ENCODE assay signal across 7 cellular contexts in the genomic region with DNA sequence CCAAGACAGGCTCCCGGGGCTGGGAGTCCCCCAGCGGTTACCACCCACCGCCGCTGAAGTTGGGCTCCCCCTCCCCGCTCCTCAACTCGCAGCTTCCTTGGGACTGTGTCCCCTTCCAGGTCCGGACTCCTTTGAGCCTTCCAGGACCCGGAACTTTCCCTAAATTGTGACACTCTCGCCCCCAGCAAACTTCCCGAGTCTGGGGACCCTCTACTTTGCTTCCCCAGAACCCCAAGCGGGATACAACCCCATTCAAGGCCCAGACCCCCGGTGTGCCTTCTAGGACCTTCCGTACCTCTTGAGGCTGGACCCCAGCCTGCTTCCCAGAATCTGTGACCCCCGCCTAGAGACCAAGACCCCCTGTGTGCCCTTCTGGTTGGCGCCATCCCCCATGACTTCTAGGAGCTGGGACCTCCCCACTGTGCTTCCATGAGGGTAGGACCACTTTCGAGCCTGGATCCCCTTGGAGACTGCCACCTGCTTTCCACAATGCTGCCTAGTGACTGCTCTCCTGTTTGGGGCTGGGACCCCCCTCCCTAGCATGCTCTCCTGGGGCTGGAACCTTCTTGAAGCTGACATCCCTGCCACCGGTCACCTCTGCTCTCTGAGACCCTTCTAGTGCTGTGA. TPM values are rescaled to one million over a fixed set of nuclear protein-coding genes. Genes with fewer than 3 reads are reported as not detected.
DNase-seq lines count a peak whose midpoint lies in the region; ATAC-seq and TF ChIP-seq lines count a peak whose summit lies in the region.

No MANE protein-coding gene starts in this region.

- H3K27me3 Mint-ChIP-seq in activated T-helper 17 cell treated with anti-CD3 and anti-CD28 coated beads, Interleukin-2, amount 50 U/mL, for 72 hours: peaks cover 12% of the 10 kb centered on the region

- no peaks in the 10 kb centered on the region for H3K9me3 Mint-ChIP-seq in activated T-helper 17 cell treated with anti-CD3 and anti-CD28 coated beads, Interleukin-2, amount 50 U/mL, for 72 hours
- no peaks in the 10 kb centered on the region for H3K9me3 Mint-ChIP-seq in stimulated activated effector memory CD8-positive, alpha-beta T cell treated with anti-CD3 and anti-CD28 coated beads, Interleukin-12 subunit alpha, Interleukin-12 subunit beta, amount 100 ng/mL, for 72 hours

- no peak for TF ChIP-seq CTCF in HFF-Myc (IDR thresholded peaks at IDR 0.05; ENCODE audit: low read depth, low read length, missing control alignments)

- DNase-seq in HFF-Myc (ENCODE audit: extremely low read depth, low read depth) (no peak), T-helper 9 cell (no peak), H4 (ENCODE audit: low spot score) (no peak)
- no peak for DNase-seq in stimulated activated effector memory CD8-positive, alpha-beta T cell treated with anti-CD3 and anti-CD28 coated beads, Interleukin-12 subunit alpha, Interleukin-12 subunit beta, amount 100 ng/mL, for 72 hours (ENCODE audit: low spot score in 2 of 2)

- H3K4me3 ChIP-seq in HFF-Myc (replicated peaks; ENCODE audit: low read depth, low read length): peak overlapping the region; percentile 28
- peak overlapping the region; percentile 64 for H3K4me3 ChIP-seq in iPS-18c (ENCODE audit: insufficient read depth, low read depth, low read length)

- peak overlapping the region; percentile 73 for H3K4me3 Mint-ChIP-seq in activated T-helper 17 cell treated with anti-CD3 and anti-CD28 coated beads, Interleukin-2, amount 50 U/mL, for 72 hours
- peak overlapping the region; percentile 84 for H3K4me3 Mint-ChIP-seq in stimulated activated effector memory CD8-positive, alpha-beta T cell treated with anti-CD3 and anti-CD28 coated beads, Interleukin-12 subunit alpha, Interleukin-12 subunit beta, amount 100 ng/mL, for 72 hours

- H3K36me3 Mint-ChIP-seq in activated T-helper 17 cell treated with anti-CD3 and anti-CD28 coated beads, Interleukin-2, amount 50 U/mL, for 72 hours (ENCODE audit: low read depth): no peaks in the 10 kb centered on the region
- H3K36me3 Mint-ChIP-seq in stimulated activated effector memory CD8-positive, alpha-beta T cell treated with anti-CD3 and anti-CD28 coated beads, Interleukin-12 subunit alpha, Interleukin-12 subunit beta, amount 100 ng/mL, for 72 hours: no peaks in the 10 kb centered on the region

- peak overlapping the region; percentile 42 for H3K27ac Mint-ChIP-seq in activated T-helper 17 cell treated with anti-CD3 and anti-CD28 coated beads, Interleukin-2, amount 50 U/mL, for 72 hours
- H3K27ac Mint-ChIP-seq in stimulated activated effector memory CD8-positive, alpha-beta T cell treated with anti-CD3 and anti-CD28 coated beads, Interleukin-12 subunit alpha, Interleukin-12 subunit beta, amount 100 ng/mL, for 72 hours: peak overlapping the region; percentile 83

- H3K4me1 Mint-ChIP-seq in activated T-helper 17 cell treated with anti-CD3 and anti-CD28 coated beads, Interleukin-2, amount 50 U/mL, for 72 hours: peaks cover 11% of the 10 kb centered on the region
- H3K4me1 Mint-ChIP-seq in stimulated activated effector memory CD8-positive, alpha-beta T cell treated with anti-CD3 and anti-CD28 coated beads, Interleukin-12 subunit alpha, Interleukin-12 subunit beta, amount 100 ng/mL, for 72 hours: peaks cover 42% of the 10 kb centered on the region

- no peak for ATAC-seq in activated T-helper 17 cell treated with anti-CD3 and anti-CD28 coated beads, Interleukin-2, amount 50 U/mL, for 72 hours (replicated peaks)
- peak; percentile 1 for ATAC-seq in stimulated activated effector memory CD8-positive, alpha-beta T cell treated with anti-CD3 and anti-CD28 coated beads, Interleukin-12 subunit alpha, Interleukin-12 subunit beta, amount 100 ng/mL, for 72 hours
- ATAC-seq in GM19351 (IDR thresholded peaks at IDR 0.05; ENCODE audit: unreplicated experiment): no peak

- H3K9me3 ChIP-seq in iPS-18c (ENCODE audit: control insufficient read depth, insufficient read depth, low read length): peaks cover 7% of the 10 kb centered on the region

RNA-seq across cellular contexts. Expression of a gene that starts 0.6 kb away (rescaled TPM):
- 1 to 10 TPM; 1.2 to 5.9 TPM for total RNA-seq in activated T-helper 17 cell treated with anti-CD3 and anti-CD28 coated beads, Interleukin-2, amount 50 U/mL, for 72 hours
- total RNA-seq in H4 (2014; rRNA removed; shearing (Covaris generic)): 1.0 and 1.2 TPM in 2 replicates

RNA-seq across cellular contexts. Expression of a gene that starts 39.4 kb away (rescaled TPM):
- total RNA-seq in activated T-helper 17 cell treated with anti-CD3 and anti-CD28 coated beads, Interleukin-2, amount 50 U/mL, for 72 hours: 100 to 1,000 TPM; 135 to 156 TPM
- total RNA-seq in H4 (2014; rRNA removed; shearing (Covaris generic)): 133 and 142 TPM in 2 replicates

RNA-seq across cellular contexts. Expression of a gene that starts 39.7 kb away (rescaled TPM):
- 100 to 1,000 TPM in 1 of 2 donors, 10 to 100 TPM in 1; 72.6 to 133 TPM for total RNA-seq in activated T-helper 17 cell treated with anti-CD3 and anti-CD28 coated beads, Interleukin-2, amount 50 U/mL, for 72 hours
- total RNA-seq in H4 (2014; rRNA removed; shearing (Covaris generic)): 104 and 118 TPM in 2 replicates
